In the genomic region with DNA sequence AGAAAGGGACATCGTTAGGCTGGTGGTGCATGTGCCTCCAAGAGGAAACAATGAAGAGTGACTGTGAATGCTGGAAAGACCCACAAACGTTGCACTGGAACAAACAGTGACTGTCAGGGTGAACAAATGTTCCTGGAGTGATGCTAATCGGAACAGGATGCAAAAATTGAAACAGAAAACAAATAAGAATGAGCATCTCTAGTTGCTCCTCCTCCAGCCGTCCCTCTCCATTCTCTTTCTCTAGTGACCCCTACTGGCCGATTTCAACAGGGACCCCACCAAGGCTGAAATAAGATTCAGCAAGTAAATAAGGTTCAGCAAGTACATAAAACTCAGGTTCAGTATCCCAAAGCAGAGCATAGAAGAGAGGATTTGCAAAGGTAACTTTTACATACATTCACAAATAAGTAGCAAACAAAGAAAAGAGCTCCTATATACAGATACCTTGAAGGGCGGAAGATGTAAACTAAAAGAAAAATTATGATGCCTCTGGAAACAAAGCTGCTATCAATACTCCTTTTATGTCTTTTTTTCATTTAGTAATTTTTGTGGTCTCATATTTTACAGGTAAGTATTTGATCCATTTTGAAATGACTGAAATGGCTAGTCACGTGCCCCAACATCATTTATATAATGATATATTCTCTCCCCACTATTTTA, we compare ENCODE assay signal across 8 cellular contexts.
A peak's percentile ranks its signal among the peaks of the same experiment; 100 is the strongest.
DNase-seq lines count a peak whose midpoint lies in the region; ATAC-seq and TF ChIP-seq lines count a peak whose summit lies in the region.

No MANE protein-coding gene starts in this region.

- H2AFZ ChIP-seq in GM23338: no peak overlapping the region

- intact Hi-C loops in colonic mucosa (cut with DNase I): loop anchor here (5.0 to 10.0 kb wide), 2 partner anchors 101 to 958 kb away; partner anchors contain the start of gene ADAMTS1

- H3K4me1 Mint-ChIP-seq in GM23338 (no peaks in the 10 kb centered on the region), nephron progenitor cell (peaks cover 4% of the 10 kb centered on the region)

- H3K36me3 Mint-ChIP-seq in GM23338 (ENCODE audit: low read depth): no peaks in the 10 kb centered on the region
- H3K36me3 Mint-ChIP-seq in nephron progenitor cell (ENCODE audit: low read depth): no peaks in the 10 kb centered on the region

- TF ChIP-seq CTCF in GM23338 (conservative IDR thresholded peaks at IDR 0.05; ENCODE audit: low read depth in 2 of 2) (peak; percentile 75 to 94), colonic mucosa (IDR thresholded peaks at IDR 0.05) (peak; percentile 49), nephron progenitor cell (IDR thresholded peaks at IDR 0.05) (peak; percentile 55)

- ATAC-seq in GM23338 (peak; percentile 73), HG02885 (IDR thresholded peaks at IDR 0.05; ENCODE audit: poor library complexity, unreplicated experiment) (no peak)

- H3K27me3 ChIP-seq in GM23338 (ENCODE audit: insufficient read depth): no peaks in the 10 kb centered on the region
- H3K27me3 ChIP-seq in colonic mucosa: no peaks in the 10 kb centered on the region

- no peaks in the 10 kb centered on the region for H3K9me3 ChIP-seq in colonic mucosa

- no peak overlapping the region for H3K27ac ChIP-seq in GM23338 (ENCODE audit: low read depth)
- H3K27ac ChIP-seq in colonic mucosa: no peak overlapping the region

- H3K9me3 Mint-ChIP-seq in GM23338: no peaks in the 10 kb centered on the region
- H3K9me3 Mint-ChIP-seq in nephron progenitor cell: no peaks in the 10 kb centered on the region

- H3K4me2 ChIP-seq in GM23338: no peak overlapping the region

- H3K36me3 ChIP-seq in GM23338 (ENCODE audit: insufficient read depth) (no peaks in the 10 kb centered on the region), colonic mucosa (no peaks in the 10 kb centered on the region)

- no peaks in the 10 kb centered on the region for H3F3A ChIP-seq in GM23338 (replicated peaks; ENCODE audit: low read depth)

- no peaks in the 10 kb centered on the region for H3K4me1 ChIP-seq in GM23338 (ENCODE audit: insufficient read depth)
- H3K4me1 ChIP-seq in colonic mucosa: no peaks in the 10 kb centered on the region

- H3K4me3 ChIP-seq in GM23338: no peak overlapping the region
- no peak overlapping the region for H3K4me3 ChIP-seq in colonic mucosa

- no peak overlapping the region for H3K9ac ChIP-seq in colonic mucosa (ENCODE audit: low read depth in 2 of 2, low read length in 2 of 2)

- H3K79me2 ChIP-seq in GM23338 (replicated peaks; ENCODE audit: insufficient read depth): no peaks in the 10 kb centered on the region

- no peaks in the 10 kb centered on the region for H4K20me1 ChIP-seq in GM23338 (replicated peaks; ENCODE audit: insufficient read depth)

- DNase-seq in DMS114 treated with DMSO at 0.1 percent for 48 hours (lab: John Stamatoyannopoulos, UW; ENCODE audit: unreplicated experiment): peak; percentile 1
- peak; percentile 82 for DNase-seq in GM23338 (ENCODE audit: low spot score)
- DNase-seq in NOMO-1 treated with dmso at 0.1 percent for 144 hours (lab: John Stamatoyannopoulos, UW; ENCODE audit: unreplicated experiment): peak; percentile 13
- DNase-seq in colonic mucosa: peak; percentile 53
- peak; percentile 33 for DNase-seq in nephron progenitor cell
- no peak for DNase-seq in NCI-H345 treated with DMSO at 0.1 percent for 48 hours (lab: John Stamatoyannopoulos, UW; ENCODE audit: unreplicated experiment)
- DNase-seq in NCI-H2107 (lab: John Stamatoyannopoulos, UW): no peak

- no peaks in the 10 kb centered on the region for H3K27me3 Mint-ChIP-seq in GM23338 (ENCODE audit: insufficient read depth, low read depth, poor library complexity)
- no peaks in the 10 kb centered on the region for H3K27me3 Mint-ChIP-seq in nephron progenitor cell (ENCODE audit: low read depth, poor library complexity)

- no peak overlapping the region for H3K4me3 Mint-ChIP-seq in GM23338
- H3K4me3 Mint-ChIP-seq in nephron progenitor cell: no peak overlapping the region

- H3K9me2 ChIP-seq in GM23338 (ENCODE audit: insufficient read depth): no peaks in the 10 kb centered on the region

- H3K27ac Mint-ChIP-seq in GM23338 (no peak overlapping the region), nephron progenitor cell (no peak overlapping the region)

TF ChIP-seq in GM23338, 12 proteins besides CTCF, POLR2A, EP300 and RAD21:
- TF ChIP-seq ZNF331 (CRISPR knock-in tag; IDR thresholded peaks at IDR 0.05; ENCODE audit: low read depth): no peak
TF ChIP-seq in GM23338: peak in this region for 0.

Comparison
In these comparisons a context has a peak if more than half of its experiments do, and no peak if none do; other contexts are left out.
1. DNase-seq: peak in DMS114 treated with DMSO at 0.1 percent for 48 hours (single experiment), GM23338 (single experiment), NOMO-1 treated with dmso at 0.1 percent for 144 hours (single experiment), colonic mucosa (single experiment) and nephron progenitor cell (single experiment); none in NCI-H345 treated with DMSO at 0.1 percent for 48 hours (single experiment) and NCI-H2107 (single experiment).
2. Peak in every context shown above with its lines, with median percentiles within 50 percentile points of each other: CTCF ChIP-seq.